ENCODE assay signal across 9 cellular contexts in genomic region chr3:129934234-129935123, GRCh38. TPM values are rescaled to one million over a fixed set of nuclear protein-coding genes. Genes with fewer than 3 reads are reported as not detected.
DNase-seq lines count a peak whose midpoint lies in the region; ATAC-seq and TF ChIP-seq lines count a peak whose summit lies in the region.
"Had no signal": no experiment of that assay in that cellular context is flagged by ENCODE, and none has a peak within 500 bp of the region (broad histone marks: within the 10 kb centered on the region; RNA-seq: fewer than 3 reads in every experiment).

No MANE protein-coding gene starts in this region.

- H4K91ac ChIP-seq in H9 (ENCODE audit: insufficient read length, low read depth, low read length): no peak overlapping the region

- no peak overlapping the region for H3K56ac ChIP-seq in H9 (ENCODE audit: insufficient read length, low read depth, low read length)

- H3K36me3 Mint-ChIP-seq in CD8-positive, alpha-beta memory T cell: peaks cover 0 to 16% (median 0%) of the 10 kb centered on the region in 3 donors
- peaks cover 2 to 9% (median 5%) of the 10 kb centered on the region in 3 experiments; a peak in 4 of 7 replicates for H3K36me3 Mint-ChIP-seq in H9 (ENCODE audit: insufficient read depth in 1 of 3, low read depth in 3 of 3)

- peaks cover 2 to 3% of the 10 kb centered on the region in 2 donors for H3K27me3 Mint-ChIP-seq in CD8-positive, alpha-beta memory T cell
- H3K27me3 Mint-ChIP-seq in H9 (ENCODE audit: low read depth): peaks cover 13% of the 10 kb centered on the region

- H3K79me2 ChIP-seq in H9 (ENCODE audit: insufficient read depth, low read length): no peaks in the 10 kb centered on the region

- no peak overlapping the region for H2BK5ac ChIP-seq in H9 (ENCODE audit: insufficient read length, low read length)

- no peaks in the 10 kb centered on the region for H3K27me3 ChIP-seq in CD8-positive, alpha-beta memory T cell (ENCODE audit: insufficient read depth, low read length, poor library complexity, severe bottlenecking)
- H3K27me3 ChIP-seq in H9 (ENCODE audit: insufficient read depth, low read length): no peaks in the 10 kb centered on the region
- no peaks in the 10 kb centered on the region for H3K27me3 ChIP-seq in Panc1 (ENCODE audit: control insufficient read depth, insufficient read depth, low read length)
- H3K27me3 ChIP-seq in brain microvascular endothelial cell (replicated peaks): no peaks in the 10 kb centered on the region

- no peak overlapping the region for H3K4ac ChIP-seq in H9 (ENCODE audit: low read depth, low read length)

- peaks cover 8 to 13% (median 12%) of the 10 kb centered on the region in 3 donors for H3K4me1 Mint-ChIP-seq in CD8-positive, alpha-beta memory T cell
- H3K4me1 Mint-ChIP-seq in H9: peaks cover 9 to 18% of the 10 kb centered on the region in 2 experiments

- ATAC-seq in Panc1: peak; percentile 75
- ATAC-seq in GM21717 (IDR thresholded peaks at IDR 0.05; ENCODE audit: unreplicated experiment): no peak
- ATAC-seq in HG02763 (IDR thresholded peaks at IDR 0.05; ENCODE audit: unreplicated experiment): no peak

- no peak overlapping the region for H3K14ac ChIP-seq in H9 (ENCODE audit: insufficient read depth, low read length)

- DNase-seq in CD8-positive, alpha-beta memory T cell: peak in 4 of 5 donors; percentile 7 to 52 (median 18)
- DNase-seq in H9 (peak; percentile 44), Panc1 (ENCODE audit: low read depth, low spot score) (peak; percentile 35), brain microvascular endothelial cell (peak; percentile 15), kidney tubule cell (ENCODE audit: low spot score) (peak; percentile 35)
- DNase-seq in stimulated activated CD8-positive, alpha-beta memory T cell treated with anti-CD3 and anti-CD28 coated beads, Interleukin-4, amount 100 ng/mL, for 48 hours: peak; percentile 32

- H2AK5ac ChIP-seq in H9 (ENCODE audit: insufficient read length, low read length): no peak overlapping the region

- 100% methylated on average over 1 of the region's 20 CpGs for WGBS in H9 (ENCODE audit: extremely low coverage, insufficient read length, low lambda C conversion rate)

- in situ Hi-C loops in Panc1 (cut with HindIII; ENCODE audit: low pct_unique_long_range_greater_than_20kb, low sequenced_read_pairs): no loop called here
- in situ Hi-C loops in brain microvascular endothelial cell (cut with HindIII; ENCODE audit: low pct_ligation_motif_present, low sequenced_read_pairs): no loop called here

- H3K79me1 ChIP-seq in H9 (ENCODE audit: insufficient read depth, low read depth, low read length, poor library complexity, severe bottlenecking): no peaks in the 10 kb centered on the region

- no peak overlapping the region for H3K23ac ChIP-seq in H9 (ENCODE audit: insufficient read length, low read depth, low read length)

- no peak overlapping the region for H2BK20ac ChIP-seq in H9 (ENCODE audit: low read depth, low read length, poor library complexity, severe bottlenecking)

- H3K4me3 Mint-ChIP-seq in CD8-positive, alpha-beta memory T cell: peak overlapping the region in 2 of 7 donors; percentile 27 to 41
- no peak overlapping the region for H3K4me3 Mint-ChIP-seq in H9

- H3K27ac ChIP-seq in CD8-positive, alpha-beta memory T cell (ENCODE audit: low read depth, low read length): no peak overlapping the region
- H3K27ac ChIP-seq in H9 (ENCODE audit: insufficient read length, low read depth, low read length) (no peak overlapping the region), Panc1 (ENCODE audit: low read length) (no peak overlapping the region), brain microvascular endothelial cell (no peak overlapping the region)

- H4K5ac ChIP-seq in H9 (ENCODE audit: insufficient read length, low read depth, low read length): no peak overlapping the region

- H4K8ac ChIP-seq in H9 (replicated peaks; ENCODE audit: insufficient read length, low read depth, low read length): no peak overlapping the region

- intact Hi-C loops in Panc1 (cut with micrococcal nuclease; ENCODE audit: unreplicated experiment): loop anchor here (1.0 to 5.0 kb wide), 4 partner anchors 102 to 442 kb away; no protein-coding TSS in a partner anchor

- no peak overlapping the region for H2BK120ac ChIP-seq in H9 (ENCODE audit: low read depth, low read length, poor library complexity, severe bottlenecking)

- BruUV-seq in Panc1 (replicated peaks; lab: Mats Ljungman, UMichigan): no TSS peak

- no peaks in the 10 kb centered on the region for H4K20me1 ChIP-seq in H9 (ENCODE audit: control insufficient read depth, insufficient read depth, insufficient read length)

- no peaks in the 10 kb centered on the region for H3K36me3 ChIP-seq in CD8-positive, alpha-beta memory T cell (ENCODE audit: insufficient read depth, low read length)
- no peaks in the 10 kb centered on the region for H3K36me3 ChIP-seq in Panc1 (ENCODE audit: control insufficient read depth, insufficient read depth, low read length)
- no peaks in the 10 kb centered on the region for H3K36me3 ChIP-seq in brain microvascular endothelial cell (replicated peaks)

- H2BK15ac ChIP-seq in H9 (ENCODE audit: low read depth, low read length): no peak overlapping the region

- no peaks in the 10 kb centered on the region for H3K23me2 ChIP-seq in H9 (ENCODE audit: insufficient read length, low read depth, low read length, poor library complexity, severe bottlenecking)

- POLR2A ChIA-PET in CD8-positive, alpha-beta memory T cell (lab: Charles Lee): no interaction called here
- POLR2A ChIA-PET in Panc1 (lab: Charles Lee): no interaction called here

- no peaks in the 10 kb centered on the region for H3K4me1 ChIP-seq in CD8-positive, alpha-beta memory T cell (ENCODE audit: insufficient read depth, low read length)
- no peaks in the 10 kb centered on the region for H3K4me1 ChIP-seq in H9 (ENCODE audit: insufficient read depth, low read length)
- H3K4me1 ChIP-seq in Panc1 (ENCODE audit: control insufficient read depth, insufficient read depth, low read length): no peaks in the 10 kb centered on the region

- no peak overlapping the region for H3K18ac ChIP-seq in H9 (ENCODE audit: insufficient read length, low read depth, low read length)

- no peak overlapping the region for H3K9ac ChIP-seq in H9 (ENCODE audit: extremely low read depth, insufficient read length, low read length)

- peaks cover 8 to 12% (median 8%) of the 10 kb centered on the region in 5 donors for H3K9me3 Mint-ChIP-seq in CD8-positive, alpha-beta memory T cell
- peaks cover 8 to 11% of the 10 kb centered on the region in 2 experiments for H3K9me3 Mint-ChIP-seq in H9

- H3K9me3 ChIP-seq in CD8-positive, alpha-beta memory T cell (ENCODE audit: low read length): peaks cover 2% of the 10 kb centered on the region
- H3K9me3 ChIP-seq in H9 (ENCODE audit: control insufficient read depth, low read depth, low read length) (no peaks in the 10 kb centered on the region), Panc1 (ENCODE audit: control insufficient read depth, insufficient read depth, low read depth, low read length) (no peaks in the 10 kb centered on the region)

- H3K4me3 ChIP-seq in CD8-positive, alpha-beta memory T cell (ENCODE audit: low read length): no peak overlapping the region
- H3K4me3 ChIP-seq in Panc1 (ENCODE audit: low read depth in 2 of 2, low read length in 2 of 2) (peak overlapping the region; percentile 34 to 69), brain microvascular endothelial cell (ENCODE audit: low read depth, low read length) (no peak overlapping the region)

- H2AFZ ChIP-seq in H9 (ENCODE audit: low read length): peak overlapping the region; percentile 97

- peak overlapping the region; percentile 45 for H3K4me2 ChIP-seq in H9 (ENCODE audit: insufficient read depth, insufficient read length, low read length)

- CTCF ChIA-PET in CD8-positive, alpha-beta memory T cell (lab: Charles Lee): interaction anchor here (0.7 to 1.3 kb wide), 8 partner anchors 11 to 449 kb away, joined by 3 to 5 read pairs (median 3); no protein-coding TSS in a partner anchor
- CTCF ChIA-PET in Panc1 (lab: Charles Lee): interaction anchor here (0.7 to 1.0 kb wide), 2 partner anchors 109 to 338 kb away, joined by 3 read pairs; no protein-coding TSS in a partner anchor

- H3K27ac Mint-ChIP-seq in CD8-positive, alpha-beta memory T cell: no peak overlapping the region
- H3K27ac Mint-ChIP-seq in H9: no peak overlapping the region

- TF ChIP-seq CTCF in H9 (conservative IDR thresholded peaks at IDR 0.05) (peak; percentile 92), Panc1 (IDR thresholded peaks at IDR 0.05) (peak; percentile 97), brain microvascular endothelial cell (IDR thresholded peaks at IDR 0.05; ENCODE audit: low read depth, low read length, missing control alignments) (peak; percentile 89)

- no peak overlapping the region for H3T11ph ChIP-seq in H9 (ENCODE audit: low read length)

- no peak overlapping the region for H2BK12ac ChIP-seq in H9 (ENCODE audit: insufficient read length, low read depth, low read length)

RNA-seq across cellular contexts. Expression of gene TRH, which starts 40.0 kb away (rescaled TPM):
- not detected for total RNA-seq in CD8-positive, alpha-beta memory T cell
- not detected for polyA plus RNA-seq in CD8-positive, alpha-beta memory T cell
- total RNA-seq in H9 (2021) (not detected in 2 replicates), Panc1 (2021; ENCODE audit: unreplicated experiment) (not detected)
- not detected for polyA plus RNA-seq in Panc1 (2012; ENCODE audit: insufficient read length)
- total RNA-seq: T-helper 2 cell treated with Interferon-gamma antibody and Interleukin-4, amounts not matched to agents 100 ng/mL and 5 ng/mL, for 36 hours had no signal

RNA-seq across cellular contexts. Expression of gene TMCC1, which starts 41.0 kb away (rescaled TPM):
- total RNA-seq in CD8-positive, alpha-beta memory T cell: 10 to 100 TPM; 16.0 to 18.6 TPM
- polyA plus RNA-seq in CD8-positive, alpha-beta memory T cell: 5.6 TPM
- total RNA-seq in H9 (2021) (22.9 and 24.4 TPM in 2 replicates), Panc1 (2021; ENCODE audit: unreplicated experiment) (33.2 TPM)
- 15.3 TPM for polyA plus RNA-seq in Panc1 (2012; ENCODE audit: insufficient read length)

Comparison
In these comparisons a context has a peak if more than half of its experiments do, and no peak if none do; other contexts are left out.
1. H3K4me3 ChIP-seq: peak in Panc1 (2 of 2); none in CD8-positive, alpha-beta memory T cell (single experiment) and brain microvascular endothelial cell (single experiment).
2. Peak in every context shown above with its lines, with median percentiles within 50 percentile points of each other: DNase-seq and CTCF ChIP-seq.